In genomic region chr1:235050911-235051360, GRCh38 we compare ENCODE assay signal across 8 cellular contexts.
DNase-seq lines count a peak whose midpoint lies in the region; ATAC-seq and TF ChIP-seq lines count a peak whose summit lies in the region.

No MANE protein-coding gene starts in this region.

- no peak overlapping the region for H2AFZ ChIP-seq in H9 (ENCODE audit: low read length)
- no peak overlapping the region for H2AFZ ChIP-seq in osteoblast (ENCODE audit: low read length)
- H2AFZ ChIP-seq in MM.1S (ENCODE audit: low read length) = no peak overlapping the region

- no peak overlapping the region for H4K91ac ChIP-seq in H9 (ENCODE audit: insufficient read length, low read depth, low read length)

- no peaks in the 10 kb centered on the region for H3K4me1 ChIP-seq in H9 (ENCODE audit: insufficient read depth, low read length)
- H3K4me1 ChIP-seq in body of pancreas = peaks cover 4% of the 10 kb centered on the region
- peaks cover 35% of the 10 kb centered on the region for H3K4me1 ChIP-seq in osteoblast (ENCODE audit: insufficient read depth, low read length)
- H3K4me1 ChIP-seq in MM.1S (ENCODE audit: low read length) = peaks cover 14% of the 10 kb centered on the region

- H3K36me3 Mint-ChIP-seq in H9 (ENCODE audit: insufficient read depth in 1 of 3, low read depth in 3 of 3) = no peaks in the 10 kb centered on the region

- DNase-seq in H9 (peak; percentile 54), body of pancreas (peak in 1 of 4 donors; percentile 27), osteoblast (ENCODE audit: insufficient read length, low spot score, missing footprints) (peak; percentile 58), MM.1S (no peak), mucosa of gallbladder (ENCODE audit: low spot score) (no peak)

- no peak overlapping the region for H3K4me3 Mint-ChIP-seq in H9

- no peak overlapping the region for H2BK15ac ChIP-seq in H9 (ENCODE audit: low read depth, low read length)

- H2BK12ac ChIP-seq in H9 (ENCODE audit: insufficient read length, low read depth, low read length) = no peak overlapping the region

- intact Hi-C loops in body of pancreas (cut with DNase I) = loop anchor here (10.0 kb wide), 1 partner anchor 46 kb away; no protein-coding TSS in a partner anchor

- H3K27ac Mint-ChIP-seq in H9 = peak overlapping the region in 1 of 3 experiments; percentile 72; a peak in 3 of 7 replicates

- no peak overlapping the region for H3K23ac ChIP-seq in H9 (ENCODE audit: insufficient read length, low read depth, low read length)

- H2BK120ac ChIP-seq in H9 (ENCODE audit: low read depth, low read length, poor library complexity, severe bottlenecking) = no peak overlapping the region

- no peak overlapping the region for H3K9ac ChIP-seq in H9 (ENCODE audit: extremely low read depth, insufficient read length, low read length)
- no peak overlapping the region for H3K9ac ChIP-seq in MM.1S (ENCODE audit: low read length)

- TF ChIP-seq POLR2A in GM15510 (IDR thresholded peaks at IDR 0.05; ENCODE audit: borderline replicate concordance, extremely low read depth, insufficient read length) = peak; percentile 22
- no peak for TF ChIP-seq POLR2A in body of pancreas (IDR thresholded peaks at IDR 0.05)

- H3K79me2 ChIP-seq in H9 (ENCODE audit: insufficient read depth, low read length) (no peaks in the 10 kb centered on the region), osteoblast (ENCODE audit: insufficient read depth, low read length) (no peaks in the 10 kb centered on the region), MM.1S (ENCODE audit: low read length) (no peaks in the 10 kb centered on the region)

- H3K36me3 ChIP-seq in body of pancreas (replicated peaks in 1 of 2; ENCODE audit: insufficient read depth in 1 of 2, low read depth in 2 of 2) = no peaks in the 10 kb centered on the region
- no peaks in the 10 kb centered on the region for H3K36me3 ChIP-seq in osteoblast (ENCODE audit: insufficient read depth, low read length)
- no peaks in the 10 kb centered on the region for H3K36me3 ChIP-seq in MM.1S (replicated peaks; ENCODE audit: insufficient read depth, low read length)

- ATAC-seq in body of pancreas = peak; percentile 41
- ATAC-seq in GM19023 (IDR thresholded peaks at IDR 0.05; ENCODE audit: unreplicated experiment) = no peak
- no peak for ATAC-seq in GM19395 (IDR thresholded peaks at IDR 0.05; ENCODE audit: unreplicated experiment)

- H3K56ac ChIP-seq in H9 (ENCODE audit: insufficient read length, low read depth, low read length) = no peak overlapping the region

- H4K8ac ChIP-seq in H9 (replicated peaks; ENCODE audit: insufficient read length, low read depth, low read length) = no peak overlapping the region

- H2BK5ac ChIP-seq in H9 (ENCODE audit: insufficient read length, low read length) = no peak overlapping the region

- H3K79me1 ChIP-seq in H9 (ENCODE audit: insufficient read depth, low read depth, low read length, poor library complexity, severe bottlenecking) = no peaks in the 10 kb centered on the region

- no peak overlapping the region for H3K4me3 ChIP-seq in body of pancreas
- H3K4me3 ChIP-seq in osteoblast (ENCODE audit: insufficient read depth, low read length) = no peak overlapping the region
- no peak overlapping the region for H3K4me3 ChIP-seq in MM.1S (ENCODE audit: low read length)

- no peak overlapping the region for H3T11ph ChIP-seq in H9 (ENCODE audit: low read length)

- H3F3A ChIP-seq in MM.1S (ENCODE audit: insufficient read depth, low read length) = peaks cover 6% of the 10 kb centered on the region

- H4K20me1 ChIP-seq in H9 (ENCODE audit: control insufficient read depth, insufficient read depth, insufficient read length) (no peaks in the 10 kb centered on the region), osteoblast (ENCODE audit: insufficient read depth, low read length) (no peaks in the 10 kb centered on the region), MM.1S (ENCODE audit: insufficient read depth, low read length) (no peaks in the 10 kb centered on the region)

- TF ChIP-seq CTCF in H9 (conservative IDR thresholded peaks at IDR 0.05) (no peak), body of pancreas (IDR thresholded peaks at IDR 0.05) (no peak), osteoblast (IDR thresholded peaks at IDR 0.05; ENCODE audit: extremely low read depth, low read depth, low read length) (no peak), MM.1S (IDR thresholded peaks at IDR 0.05; ENCODE audit: low read length) (no peak)

- no peak overlapping the region for H3K4ac ChIP-seq in H9 (ENCODE audit: low read depth, low read length)

- H3K9me3 ChIP-seq in H9 (ENCODE audit: control insufficient read depth, low read depth, low read length) (no peaks in the 10 kb centered on the region), body of pancreas (no peaks in the 10 kb centered on the region), osteoblast (ENCODE audit: low read depth, low read length) (no peaks in the 10 kb centered on the region), MM.1S (replicated peaks; ENCODE audit: insufficient read depth, low read length) (no peaks in the 10 kb centered on the region)

- H2BK20ac ChIP-seq in H9 (ENCODE audit: low read depth, low read length, poor library complexity, severe bottlenecking) = no peak overlapping the region

- H2AK5ac ChIP-seq in H9 (ENCODE audit: insufficient read length, low read length) = no peak overlapping the region

- H4K5ac ChIP-seq in H9 (ENCODE audit: insufficient read length, low read depth, low read length) = no peak overlapping the region

- H3K23me2 ChIP-seq in H9 (ENCODE audit: insufficient read length, low read depth, low read length, poor library complexity, severe bottlenecking) = no peaks in the 10 kb centered on the region

- H3K9me3 Mint-ChIP-seq in H9 = no peaks in the 10 kb centered on the region

- peaks cover 4% of the 10 kb centered on the region for H3K27me3 Mint-ChIP-seq in H9 (ENCODE audit: low read depth)

- whole genome bisulfite sequencing in H9 (ENCODE audit: extremely low coverage, insufficient read length, low lambda C conversion rate) = no CpG with 5 or more reads among the region's 7 CpGs
- WGBS in body of pancreas, 2 donors = 52 to 65% methylated on average over 7 of the region's 7 CpGs

- H3K27ac ChIP-seq in H9 (ENCODE audit: insufficient read length, low read depth, low read length) = no peak overlapping the region
- H3K27ac ChIP-seq in body of pancreas = peak overlapping the region in 3 of 4 donors; percentile 1 to 42 (median 41)
- peak overlapping the region; percentile 88 for H3K27ac ChIP-seq in osteoblast (ENCODE audit: low read depth, low read length)
- H3K27ac ChIP-seq in MM.1S (ENCODE audit: low read length) = no peak overlapping the region

- H3K14ac ChIP-seq in H9 (ENCODE audit: insufficient read depth, low read length) = no peak overlapping the region

- H3K27me3 ChIP-seq in H9 (ENCODE audit: insufficient read depth, low read length) = no peaks in the 10 kb centered on the region
- no peaks in the 10 kb centered on the region for H3K27me3 ChIP-seq in body of pancreas
- H3K27me3 ChIP-seq in osteoblast (ENCODE audit: insufficient read depth, low read length) = no peaks in the 10 kb centered on the region
- no peaks in the 10 kb centered on the region for H3K27me3 ChIP-seq in MM.1S (replicated peaks; ENCODE audit: insufficient read depth, low read length)

- no peak overlapping the region for H3K4me2 ChIP-seq in H9 (ENCODE audit: insufficient read depth, insufficient read length, low read length)
- no peak overlapping the region for H3K4me2 ChIP-seq in osteoblast (ENCODE audit: insufficient read depth, low read length)
- H3K4me2 ChIP-seq in MM.1S (ENCODE audit: low read depth, low read length) = no peak overlapping the region

- no peaks in the 10 kb centered on the region for H3K9me2 ChIP-seq in MM.1S (replicated peaks; ENCODE audit: insufficient read depth, low read length)

- peaks cover 13 to 15% of the 10 kb centered on the region in 2 experiments for H3K4me1 Mint-ChIP-seq in H9

- no peak overlapping the region for H3K18ac ChIP-seq in H9 (ENCODE audit: insufficient read length, low read depth, low read length)

Comparison
In these comparisons a context has a peak if more than half of its experiments do, and no peak if none do; other contexts are left out.
1. DNase-seq: peak in H9 (single experiment) and osteoblast (single experiment); none in MM.1S (single experiment) and mucosa of gallbladder (single experiment).
2. H3K27ac ChIP-seq: peak in body of pancreas (3 of 4) and osteoblast (single experiment); none in H9 (single experiment) and MM.1S (single experiment).